ENCODE assay signal across 1 cellular context in the genomic region with DNA sequence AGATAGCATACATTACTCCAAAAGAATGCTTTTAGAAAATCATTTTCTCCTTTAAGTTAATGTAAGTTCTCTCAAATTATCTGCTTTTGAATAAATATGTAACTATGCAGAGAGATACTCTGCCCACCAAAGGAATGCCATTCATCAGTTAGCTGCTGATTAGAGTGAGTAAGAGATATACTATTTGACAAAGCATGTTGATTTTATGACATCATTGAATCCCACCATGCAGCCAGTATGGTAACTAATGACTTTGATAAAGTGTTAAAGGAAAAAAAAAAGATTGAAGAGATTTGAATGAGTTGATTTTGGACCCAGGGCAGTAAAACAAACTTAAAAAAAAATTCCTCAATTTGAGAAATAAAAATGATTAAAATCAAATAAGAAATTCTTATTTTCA.
TF ChIP-seq lines count a peak whose summit lies in the region.

No MANE protein-coding gene starts in this region.

TF ChIP-seq in SK-N-SH, 30 proteins besides CTCF, POLR2A, EP300 and RAD21 (continued from another document):
- TF ChIP-seq, protein P1, sequence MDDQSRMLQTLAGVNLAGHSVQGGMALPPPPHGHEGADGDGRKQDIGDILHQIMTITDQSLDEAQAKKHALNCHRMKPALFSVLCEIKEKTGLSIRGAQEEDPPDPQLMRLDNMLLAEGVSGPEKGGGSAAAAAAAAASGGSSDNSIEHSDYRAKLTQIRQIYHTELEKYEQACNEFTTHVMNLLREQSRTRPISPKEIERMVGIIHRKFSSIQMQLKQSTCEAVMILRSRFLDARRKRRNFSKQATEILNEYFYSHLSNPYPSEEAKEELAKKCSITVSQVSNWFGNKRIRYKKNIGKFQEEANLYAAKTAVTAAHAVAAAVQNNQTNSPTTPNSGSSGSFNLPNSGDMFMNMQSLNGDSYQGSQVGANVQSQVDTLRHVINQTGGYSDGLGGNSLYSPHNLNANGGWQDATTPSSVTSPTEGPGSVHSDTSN (IDR thresholded peaks at IDR 0.05), result peak; percentile 86
- TF ChIP-seq, protein P2, sequence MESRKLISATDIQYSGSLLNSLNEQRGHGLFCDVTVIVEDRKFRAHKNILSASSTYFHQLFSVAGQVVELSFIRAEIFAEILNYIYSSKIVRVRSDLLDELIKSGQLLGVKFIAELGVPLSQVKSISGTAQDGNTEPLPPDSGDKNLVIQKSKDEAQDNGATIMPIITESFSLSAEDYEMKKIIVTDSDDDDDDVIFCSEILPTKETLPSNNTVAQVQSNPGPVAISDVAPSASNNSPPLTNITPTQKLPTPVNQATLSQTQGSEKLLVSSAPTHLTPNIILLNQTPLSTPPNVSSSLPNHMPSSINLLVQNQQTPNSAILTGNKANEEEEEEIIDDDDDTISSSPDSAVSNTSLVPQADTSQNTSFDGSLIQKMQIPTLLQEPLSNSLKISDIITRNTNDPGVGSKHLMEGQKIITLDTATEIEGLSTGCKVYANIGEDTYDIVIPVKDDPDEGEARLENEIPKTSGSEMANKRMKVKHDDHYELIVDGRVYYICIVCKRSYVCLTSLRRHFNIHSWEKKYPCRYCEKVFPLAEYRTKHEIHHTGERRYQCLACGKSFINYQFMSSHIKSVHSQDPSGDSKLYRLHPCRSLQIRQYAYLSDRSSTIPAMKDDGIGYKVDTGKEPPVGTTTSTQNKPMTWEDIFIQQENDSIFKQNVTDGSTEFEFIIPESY (IDR thresholded peaks at IDR 0.05; ENCODE audit: borderline replicate concordance, low read depth), result no peak
- TF ChIP-seq ELF1 (IDR thresholded peaks at IDR 0.05) (no peak), TAF1 (IDR thresholded peaks at IDR 0.05; ENCODE audit: borderline replicate concordance, low read depth, low read length) (no peak), TCF12 (IDR thresholded peaks at IDR 0.05) (peak; percentile 77), MEF2A (IDR thresholded peaks at IDR 0.05; ENCODE audit: borderline replicate concordance, low read depth) (no peak), RXRA (IDR thresholded peaks at IDR 0.05; ENCODE audit: borderline replicate concordance, low read depth) (no peak), EZH2phosphoT487 (IDR thresholded peaks at IDR 0.05; ENCODE audit: borderline replicate concordance, low read depth) (no peak), GATA2 (CRISPR knock-in tag; IDR thresholded peaks at IDR 0.05) (no peak), GABPA (IDR thresholded peaks at IDR 0.05; ENCODE audit: low read depth) (no peak), RFX5 (IDR thresholded peaks at IDR 0.05; ENCODE audit: low read length) (no peak)
- TF ChIP-seq, protein P3, sequence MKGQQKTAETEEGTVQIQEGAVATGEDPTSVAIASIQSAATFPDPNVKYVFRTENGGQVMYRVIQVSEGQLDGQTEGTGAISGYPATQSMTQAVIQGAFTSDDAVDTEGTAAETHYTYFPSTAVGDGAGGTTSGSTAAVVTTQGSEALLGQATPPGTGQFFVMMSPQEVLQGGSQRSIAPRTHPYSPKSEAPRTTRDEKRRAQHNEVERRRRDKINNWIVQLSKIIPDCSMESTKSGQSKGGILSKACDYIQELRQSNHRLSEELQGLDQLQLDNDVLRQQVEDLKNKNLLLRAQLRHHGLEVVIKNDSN (IDR thresholded peaks at IDR 0.05; ENCODE audit: borderline replicate concordance, low read depth), result no peak
- TF ChIP-seq, protein P4, sequence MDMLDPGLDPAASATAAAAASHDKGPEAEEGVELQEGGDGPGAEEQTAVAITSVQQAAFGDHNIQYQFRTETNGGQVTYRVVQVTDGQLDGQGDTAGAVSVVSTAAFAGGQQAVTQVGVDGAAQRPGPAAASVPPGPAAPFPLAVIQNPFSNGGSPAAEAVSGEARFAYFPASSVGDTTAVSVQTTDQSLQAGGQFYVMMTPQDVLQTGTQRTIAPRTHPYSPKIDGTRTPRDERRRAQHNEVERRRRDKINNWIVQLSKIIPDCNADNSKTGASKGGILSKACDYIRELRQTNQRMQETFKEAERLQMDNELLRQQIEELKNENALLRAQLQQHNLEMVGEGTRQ (IDR thresholded peaks at IDR 0.05; ENCODE audit: borderline replicate concordance, low read depth, low read length), result no peak
- TF ChIP-seq, protein P5, sequence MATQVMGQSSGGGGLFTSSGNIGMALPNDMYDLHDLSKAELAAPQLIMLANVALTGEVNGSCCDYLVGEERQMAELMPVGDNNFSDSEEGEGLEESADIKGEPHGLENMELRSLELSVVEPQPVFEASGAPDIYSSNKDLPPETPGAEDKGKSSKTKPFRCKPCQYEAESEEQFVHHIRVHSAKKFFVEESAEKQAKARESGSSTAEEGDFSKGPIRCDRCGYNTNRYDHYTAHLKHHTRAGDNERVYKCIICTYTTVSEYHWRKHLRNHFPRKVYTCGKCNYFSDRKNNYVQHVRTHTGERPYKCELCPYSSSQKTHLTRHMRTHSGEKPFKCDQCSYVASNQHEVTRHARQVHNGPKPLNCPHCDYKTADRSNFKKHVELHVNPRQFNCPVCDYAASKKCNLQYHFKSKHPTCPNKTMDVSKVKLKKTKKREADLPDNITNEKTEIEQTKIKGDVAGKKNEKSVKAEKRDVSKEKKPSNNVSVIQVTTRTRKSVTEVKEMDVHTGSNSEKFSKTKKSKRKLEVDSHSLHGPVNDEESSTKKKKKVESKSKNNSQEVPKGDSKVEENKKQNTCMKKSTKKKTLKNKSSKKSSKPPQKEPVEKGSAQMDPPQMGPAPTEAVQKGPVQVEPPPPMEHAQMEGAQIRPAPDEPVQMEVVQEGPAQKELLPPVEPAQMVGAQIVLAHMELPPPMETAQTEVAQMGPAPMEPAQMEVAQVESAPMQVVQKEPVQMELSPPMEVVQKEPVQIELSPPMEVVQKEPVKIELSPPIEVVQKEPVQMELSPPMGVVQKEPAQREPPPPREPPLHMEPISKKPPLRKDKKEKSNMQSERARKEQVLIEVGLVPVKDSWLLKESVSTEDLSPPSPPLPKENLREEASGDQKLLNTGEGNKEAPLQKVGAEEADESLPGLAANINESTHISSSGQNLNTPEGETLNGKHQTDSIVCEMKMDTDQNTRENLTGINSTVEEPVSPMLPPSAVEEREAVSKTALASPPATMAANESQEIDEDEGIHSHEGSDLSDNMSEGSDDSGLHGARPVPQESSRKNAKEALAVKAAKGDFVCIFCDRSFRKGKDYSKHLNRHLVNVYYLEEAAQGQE (IDR thresholded peaks at IDR 0.05; ENCODE audit: low read depth, low read length), result no peak
